Comparison of ENCODE assay signal across 8 cellular contexts in the genomic region with DNA sequence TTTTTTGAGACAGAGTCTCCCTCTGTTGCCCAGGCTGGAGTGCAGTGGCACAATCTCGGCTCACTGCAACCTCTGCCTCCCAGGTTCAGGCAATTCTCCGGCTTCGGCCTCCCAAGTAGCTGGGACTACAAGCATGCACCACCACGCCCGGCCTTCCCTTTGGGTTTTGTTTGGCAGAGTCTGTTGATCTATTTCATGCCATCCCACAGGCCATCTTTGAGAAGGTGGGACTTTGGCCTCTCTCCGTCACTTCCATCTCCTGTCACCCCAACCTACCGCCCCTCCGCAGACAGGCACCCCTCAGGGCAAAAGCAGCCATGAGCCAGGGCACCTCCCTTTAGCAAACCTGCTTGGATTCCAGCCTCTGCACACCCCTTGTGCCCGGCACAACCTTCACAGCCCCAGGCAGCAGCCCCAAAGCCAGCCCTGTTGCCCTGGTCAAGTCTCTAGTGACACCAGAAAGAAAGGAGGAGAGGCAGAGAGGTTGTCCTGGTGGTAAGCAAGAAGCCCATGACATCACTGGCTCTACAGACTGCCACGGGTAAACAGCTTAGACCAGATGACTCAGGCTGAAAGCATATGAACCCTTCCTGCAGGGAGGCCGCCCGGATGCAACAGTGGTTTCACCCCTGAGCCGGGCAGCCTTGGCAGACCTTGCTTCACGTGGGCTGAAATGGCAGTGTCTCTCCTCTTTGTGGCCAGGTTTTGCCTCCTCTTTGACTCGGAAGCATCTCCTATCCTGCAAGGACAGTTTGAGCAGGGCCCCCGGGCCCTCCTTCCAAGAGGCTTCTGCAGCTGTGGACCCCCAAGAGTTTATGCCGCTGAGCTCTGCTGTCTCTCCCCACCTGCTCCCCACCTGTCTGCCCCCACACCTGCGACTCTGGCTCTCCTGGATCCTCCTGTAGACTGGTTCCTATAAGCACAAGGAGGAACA. TPM values are rescaled to one million over a fixed set of nuclear protein-coding genes. Genes with fewer than 3 reads are reported as not detected.
A peak's percentile ranks its signal among the peaks of the same experiment; 100 is the strongest.
DNase-seq lines count a peak whose midpoint lies in the region; ATAC-seq, FAIRE-seq and TF ChIP-seq lines count a peak whose summit lies in the region.

No MANE protein-coding gene starts in this region.

- POLR2A ChIA-PET in activated B cell treated with CpG ODN at 0.5 μM for 24 hours (lab: Charles Lee) = interaction anchor here (0.7 kb wide), 1 partner anchor 43 kb away, joined by 3 read pairs; no protein-coding TSS in a partner anchor

- H3K9ac ChIP-seq in muscle layer of colon (ENCODE audit: low read length) = peak overlapping the region; percentile 87

- H3K4me3 ChIP-seq in dorsolateral prefrontal cortex = peak overlapping the region in 43 of 59 donors; percentile 3 to 63 (median 44)
- H3K4me3 ChIP-seq in muscle layer of colon (ENCODE audit: low read depth in 1 of 2, low read length in 2 of 2) = peak overlapping the region in 1 of 2 donors; percentile 52
- peak overlapping the region; percentile 25 to 45 for H3K4me3 ChIP-seq in tibial artery

- CTCF ChIA-PET in activated B cell treated with CpG ODN at 0.5 μM for 24 hours (lab: Charles Lee) = no interaction called here

- FAIRE-seq in G401.6 (lab: Jason Lieb, UNC) = peak; percentile 90

- no peak overlapping the region for H3K4me3 Mint-ChIP-seq in activated B cell treated with CpG ODN at 0.5 μM for 24 hours

- no peaks in the 10 kb centered on the region for H3K36me3 Mint-ChIP-seq in activated B cell treated with CpG ODN at 0.5 μM for 24 hours (ENCODE audit: low read depth)

- ATAC-seq in activated B cell treated with CpG ODN at 0.5 μM for 24 hours (ENCODE audit: low read depth) (peak; percentile 83), GM19035 (IDR thresholded peaks at IDR 0.05; ENCODE audit: unreplicated experiment) (no peak), HG03520 (IDR thresholded peaks at IDR 0.05; ENCODE audit: unreplicated experiment) (no peak)

- peaks cover 3% of the 10 kb centered on the region for H3K27me3 Mint-ChIP-seq in activated B cell treated with CpG ODN at 0.5 μM for 24 hours

- H3K4me1 Mint-ChIP-seq in activated B cell treated with CpG ODN at 0.5 μM for 24 hours = no peaks in the 10 kb centered on the region

- H3K9me3 ChIP-seq in muscle layer of colon (ENCODE audit: low read length) (no peaks in the 10 kb centered on the region), tibial artery (no peaks in the 10 kb centered on the region)

- intact Hi-C loops in activated B cell treated with CpG ODN at 0.5 μM for 24 hours (cut with micrococcal nuclease) = no loop called here
- intact Hi-C loops in dorsolateral prefrontal cortex (cut with DNase I) = loop anchor here (5.0 kb wide), 2 partner anchors 34 to 36 kb away; no protein-coding TSS in a partner anchor
- intact Hi-C loops in tibial artery (cut with DNase I; ENCODE audit: low total_unique reads) = no loop called here

- H3K36me3 ChIP-seq in muscle layer of colon (ENCODE audit: insufficient read depth, low read length) = no peaks in the 10 kb centered on the region
- H3K36me3 ChIP-seq in tibial artery = no peaks in the 10 kb centered on the region

- H3K27me3 ChIP-seq in dorsolateral prefrontal cortex (no peaks in the 10 kb centered on the region), muscle layer of colon (ENCODE audit: control insufficient read depth in 1 of 2, insufficient read depth in 2 of 2, low read length in 2 of 2) (no peaks in the 10 kb centered on the region), tibial artery (no peaks in the 10 kb centered on the region)

- no peak overlapping the region for H3K27ac Mint-ChIP-seq in activated B cell treated with CpG ODN at 0.5 μM for 24 hours

- H3K4me1 ChIP-seq in muscle layer of colon (ENCODE audit: insufficient read depth, low read length) (peaks cover 32% of the 10 kb centered on the region), tibial artery (peaks cover 11 to 43% (median 31%) of the 10 kb centered on the region in 4 donors)

- peak overlapping the region; percentile 44 to 94 (median 83) for H3K27ac ChIP-seq in dorsolateral prefrontal cortex
- H3K27ac ChIP-seq in muscle layer of colon (ENCODE audit: low read depth, low read length) = peak overlapping the region; percentile 84
- peak overlapping the region; percentile 87 to 94 for H3K27ac ChIP-seq in tibial artery

- no peak for TF ChIP-seq CTCF in activated B cell treated with CpG ODN at 0.5 μM for 24 hours (IDR thresholded peaks at IDR 0.05)
- TF ChIP-seq CTCF in dorsolateral prefrontal cortex (IDR thresholded peaks at IDR 0.05 in 54 of 56, conservative IDR thresholded peaks at IDR 0.05 in 2 of 56; ENCODE audit: low read depth in 1 of 56, partially characterized antibody in 56 of 56) = no peak
- TF ChIP-seq CTCF in tibial artery (IDR thresholded peaks at IDR 0.05) = no peak

- no peaks in the 10 kb centered on the region for H3K9me3 Mint-ChIP-seq in activated B cell treated with CpG ODN at 0.5 μM for 24 hours

- peak; percentile 96 for DNase-seq in LHCN-M2 (ENCODE audit: low read depth)
- no peak for DNase-seq in activated B cell treated with CpG ODN at 0.5 μM for 24 hours
- no peak for DNase-seq in dorsolateral prefrontal cortex
- peak; percentile 78 to 92 for DNase-seq in tibial artery

RNA-seq across cellular contexts. Expression of a gene that starts 8.1 kb away (rescaled TPM):
- 94.7 and 127 TPM in 2 replicates for total RNA-seq in LHCN-M2 (2014; rRNA removed)
- polyA plus RNA-seq in LHCN-M2 (2012) = 273 TPM
- total RNA-seq in activated B cell treated with CpG ODN at 0.5 μM for 24 hours = 3.5 and 4.2 TPM in 2 replicates
- total RNA-seq in dorsolateral prefrontal cortex = 100 to 1,000 TPM in 119 of 120 experiments, 10 to 100 TPM in 1; 97.8 to 275 (median 166) TPM

RNA-seq across cellular contexts. Expression of a gene that starts 30.3 kb away (rescaled TPM):
- total RNA-seq in LHCN-M2 (2014; rRNA removed) (0.17 and 0.32 TPM in 2 replicates), activated B cell treated with CpG ODN at 0.5 μM for 24 hours (0.46 and 0.55 TPM in 2 replicates), dorsolateral prefrontal cortex (10 to 100 TPM in 17 of 120 experiments, 1 to 10 TPM in 103; 2.1 to 18.2 (median 6.7) TPM)
- 0.24 TPM for polyA plus RNA-seq in LHCN-M2 (2012)

RNA-seq across cellular contexts. Expression of a gene that starts 46.4 kb away (rescaled TPM):
- total RNA-seq in LHCN-M2 (2014; rRNA removed) (331 and 403 TPM in 2 replicates), activated B cell treated with CpG ODN at 0.5 μM for 24 hours (1.3 and 3.5 TPM in 2 replicates), dorsolateral prefrontal cortex (100 to 1,000 TPM in 25 of 120 experiments, 10 to 100 TPM in 95; 31.2 to 256 (median 75.8) TPM)
- 205 TPM for polyA plus RNA-seq in LHCN-M2 (2012)

Comparison
In these comparisons a context has a peak if more than half of its experiments do, and no peak if none do; other contexts are left out.
1. DNase-seq: peak in LHCN-M2 (single experiment) and tibial artery (2 of 2); none in activated B cell treated with CpG ODN at 0.5 μM for 24 hours (single experiment) and dorsolateral prefrontal cortex (0 of 10).
2. RNA of a gene that starts 8.1 kb away (total RNA-seq): 97.8 to 275 TPM in dorsolateral prefrontal cortex and 94.7 to 127 TPM in LHCN-M2; 3.5 to 4.2 TPM in activated B cell treated with CpG ODN at 0.5 μM for 24 hours; every median in the first group is over 10 times any median in the second.
3. intact Hi-C loops: an anchor here in dorsolateral prefrontal cortex (5.0 kb wide); none called in activated B cell treated with CpG ODN at 0.5 μM for 24 hours and tibial artery.
4. Peak in every context shown above with its lines, with median percentiles within 50 percentile points of each other: H3K27ac ChIP-seq.